ENCODE assay signal across 21 cellular contexts in the genomic region with DNA sequence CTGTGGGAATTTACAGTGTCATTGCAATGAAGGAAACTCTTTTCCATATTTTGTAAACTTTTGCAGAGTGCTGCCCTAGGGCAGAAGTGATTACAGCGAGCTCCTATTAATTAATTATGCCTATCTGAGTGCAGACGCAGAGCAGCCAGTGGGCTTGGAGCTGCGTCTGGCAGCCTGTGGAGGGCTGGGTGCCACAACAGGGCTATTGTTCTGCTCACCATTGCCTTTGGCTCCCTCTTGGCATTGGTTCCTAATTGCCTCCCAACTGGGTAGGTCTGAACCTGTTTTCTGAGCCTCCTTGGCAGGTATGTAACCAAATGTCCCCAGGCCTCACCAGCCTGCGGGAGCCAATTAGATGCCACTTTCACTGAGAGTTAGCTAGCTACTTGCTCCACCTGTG. TPM values are rescaled to one million over a fixed set of nuclear protein-coding genes. Genes with fewer than 3 reads are reported as not detected.
DNase-seq lines count a peak whose midpoint lies in the region; ATAC-seq, FAIRE-seq and TF ChIP-seq lines count a peak whose summit lies in the region.
"Had no signal": no experiment of that assay in that cellular context is flagged by ENCODE, and none has a peak within 500 bp of the region (broad histone marks: within the 10 kb centered on the region; RNA-seq: fewer than 3 reads in every experiment).

No MANE protein-coding gene starts in this region.

- no TSS peak for BruUV-seq in PC-3 (replicated peaks; lab: Mats Ljungman, UMichigan)

- ATAC-seq in PC-3 (no peak), pancreas (peak; percentile 30 to 85 (median 59))
- ATAC-seq: T-cell had no signal

- H3K27me3 ChIP-seq in ACC112 (ENCODE audit: insufficient read depth, low read length) (no peaks in the 10 kb centered on the region), PC-3 (ENCODE audit: low read length) (no peaks in the 10 kb centered on the region), pancreas (no peaks in the 10 kb centered on the region)

- H3K9me2 ChIP-seq in PC-3 (replicated peaks; ENCODE audit: low read length): no peaks in the 10 kb centered on the region

- POLR2A ChIA-PET in PC-3 (lab: Charles Lee; ENCODE audit: unreplicated experiment): no interaction called here

- intact Hi-C loops in PC-3 (cut with micrococcal nuclease): no loop called here
- intact Hi-C loops in pancreas (cut with DNase I): no loop called here

- H3K4me3 ChIP-seq in ACC112 (ENCODE audit: low read depth, low read length): no peak overlapping the region
- H3K4me3 ChIP-seq in PC-3 (ENCODE audit: low read length): no peak overlapping the region
- H3K4me3 ChIP-seq in epithelial cell of esophagus (ENCODE audit: low read length): no peak overlapping the region
- no peak overlapping the region for H3K4me3 ChIP-seq in pancreas

- TF ChIP-seq CTCF in PC-3 (conservative IDR thresholded peaks at IDR 0.05; ENCODE audit: low read depth, low read length) (no peak), epithelial cell of esophagus (IDR thresholded peaks at IDR 0.05; ENCODE audit: insufficient read depth, low read depth, low read length, missing control alignments) (no peak), pancreas (IDR thresholded peaks at IDR 0.05) (no peak)

- H3K4me1 ChIP-seq in ACC112 (ENCODE audit: control insufficient read depth, insufficient read depth, low read length, unreplicated experiment) (peaks cover 82% of the 10 kb centered on the region), PC-3 (ENCODE audit: insufficient read depth, low read length) (peaks cover 98% of the 10 kb centered on the region), pancreas (peaks cover 0 to 31% (median 0%) of the 10 kb centered on the region in 3 donors)

- H3K27ac ChIP-seq in ACC112 (ENCODE audit: low read depth, low read length): peak overlapping the region; percentile 97
- H3K27ac ChIP-seq in PC-3 (ENCODE audit: low read length): no peak overlapping the region
- peak overlapping the region; percentile 56 to 70 (median 62) for H3K27ac ChIP-seq in pancreas

- H3K9ac ChIP-seq in PC-3 (ENCODE audit: low read length): no peak overlapping the region

- H3K79me2 ChIP-seq in ACC112 (ENCODE audit: control insufficient read depth, insufficient read depth, low read length, unreplicated experiment): peaks cover 2% of the 10 kb centered on the region
- no peaks in the 10 kb centered on the region for H3K79me2 ChIP-seq in PC-3 (ENCODE audit: low read length)

- CTCF ChIA-PET in PC-3 (lab: Charles Lee): no interaction called here

- H3K4me2 ChIP-seq in PC-3 (ENCODE audit: low read length): no peak overlapping the region

- H4K20me1 ChIP-seq in PC-3 (ENCODE audit: low read length): no peaks in the 10 kb centered on the region

- H2AFZ ChIP-seq in ACC112 (ENCODE audit: low read length, unreplicated experiment) (no peak overlapping the region), PC-3 (ENCODE audit: low read length) (no peak overlapping the region)

- whole genome bisulfite sequencing in pancreas, 2 donors: 71 to 72% methylated on average over 4 of the region's 4 CpGs

- H3K36me3 ChIP-seq in ACC112 (ENCODE audit: insufficient read depth, low read length): no peaks in the 10 kb centered on the region
- no peaks in the 10 kb centered on the region for H3K36me3 ChIP-seq in PC-3 (ENCODE audit: low read depth, low read length)
- no peaks in the 10 kb centered on the region for H3K36me3 ChIP-seq in pancreas

- H3K9me3 ChIP-seq in PC-3 (ENCODE audit: low read length) (no peaks in the 10 kb centered on the region), pancreas (no peaks in the 10 kb centered on the region)
- H3K9me3 ChIP-seq: Caco-2 had no signal

- in situ Hi-C loops in ACHN (cut with HindIII; ENCODE audit: low pct_ligation_motif_present, low pct_unique_long_range_greater_than_20kb, low sequenced_read_pairs): no loop called here

- H3F3A ChIP-seq in PC-3 (ENCODE audit: low read length, unreplicated experiment): no peaks in the 10 kb centered on the region

- DNase-seq in PC-3: peak; percentile 22
- peak; percentile 53 for DNase-seq in epithelial cell of esophagus (ENCODE audit: low read depth)
- DNase-seq in pancreas: peak in 4 of 6 donors; percentile 43 to 58 (median 51)
- no peak for DNase-seq in ACHN
- no peak for DNase-seq in LoVo (ENCODE audit: low spot score)
- DNase-seq in H4 (ENCODE audit: low spot score): no peak
- DNase-seq in SW480 (ENCODE audit: low spot score): no peak
- DNase-seq: activated B cell treated with CpG ODN at 0.5 μM for 24 hours; activated naive CD4-positive, alpha-beta T cell treated with Interleukin-2 at 50 U/mL for 16 hours; Caco-2; effector memory CD4-positive, alpha-beta T cell; NCI-H1092 treated with DMSO at 0.1 percent for 48 hours; occipital lobe; OCI-M1; T-cell had no signal

- no peak for FAIRE-seq in pancreas (lab: Jason Lieb, UNC)
- FAIRE-seq: A204.1, frontal cortex, GM19239 had no signal

RNA-seq across cellular contexts. Expression of a gene that starts 25.6 kb away (rescaled TPM):
- total RNA-seq in PC-3 (2014; rRNA removed) (7.2 and 7.3 TPM in 2 replicates), pancreas (10 to 100 TPM in 1 of 6 donors, 1 to 10 TPM in 5; 1.9 to 32.4 (median 3.1) TPM)
- polyA plus RNA-seq in pancreas: 1 to 10 TPM; 1.3 to 3.2 TPM
- total RNA-seq in H4 (2014; rRNA removed; shearing (Covaris generic)): not detected in 2 replicates
- total RNA-seq: activated B cell treated with CpG ODN at 0.5 μM for 24 hours, NCI-H460 had no signal
- polyA plus RNA-seq: IgD-negative memory B cell had no signal

Comparison
In these comparisons a context has a peak if more than half of its experiments do, and no peak if none do; other contexts are left out.
1. DNase-seq: peak in PC-3 (single experiment), epithelial cell of esophagus (single experiment) and pancreas (4 of 6); none in ACHN (single experiment), LoVo (single experiment), H4 (single experiment) and SW480 (single experiment).